Comparison of ENCODE assay signal across 21 cellular contexts in the genomic region with DNA sequence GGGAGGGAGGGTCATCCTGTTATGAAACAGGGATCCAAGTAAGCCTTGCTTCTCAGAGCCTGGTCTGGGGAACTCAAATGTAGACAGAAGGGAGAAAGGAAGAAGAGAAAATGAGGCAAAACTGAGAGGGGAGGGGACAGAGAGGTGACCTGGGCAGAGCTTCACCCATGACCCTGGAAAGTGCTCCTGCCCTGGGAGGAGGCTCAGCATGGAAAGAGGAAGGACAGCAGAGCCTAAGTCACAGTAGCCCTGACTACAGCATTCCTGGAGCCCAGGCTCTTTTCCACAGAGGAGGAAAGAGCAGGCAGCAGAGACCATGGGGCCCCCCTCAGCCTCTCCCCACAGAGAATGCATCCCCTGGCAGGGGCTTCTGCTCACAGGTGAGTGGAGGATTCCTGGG. TPM values are rescaled to one million over a fixed set of nuclear protein-coding genes. Genes with fewer than 3 reads are reported as not detected.
DNase-seq lines count a peak whose midpoint lies in the region; ATAC-seq, FAIRE-seq and TF ChIP-seq lines count a peak whose summit lies in the region.
"Had no signal": no experiment of that assay in that cellular context is flagged by ENCODE, and none has a peak within 500 bp of the region (broad histone marks: within the 10 kb centered on the region; RNA-seq: fewer than 3 reads in every experiment).

A gene (plus strand): TSS at position 226 of the 400 bp plus-strand sequence. CDS start 91 bp downstream, at position 317.

- H3K4me3 ChIP-seq in right lobe of liver (no peak within 1 kb of the TSS), HepG2 (replicated peaks in 1 of 3; ENCODE audit: insufficient read depth in 1 of 3, low read depth in 2 of 3, low read length in 3 of 3) (no peak within 1 kb of the TSS), PC-3 (ENCODE audit: low read length) (no peak within 1 kb of the TSS), mononuclear cell (ENCODE audit: low read length) (peak within 1 kb of the TSS; percentile 33)
- H3K4me3 ChIP-seq: PC-9 had no signal

- CTCF ChIA-PET in HepG2 (lab: Yijun Ruan, JAX; ENCODE audit: low intra/inter-chr PET ratio, low total read pairs), result no interaction called here
- CTCF ChIA-PET in PC-3 (lab: Charles Lee), result no interaction called here
- CTCF ChIA-PET in CD4-positive, alpha-beta T cell (lab: Charles Lee), result no interaction called here

- no peaks in the 10 kb centered on the region for H3K9me2 ChIP-seq in PC-3 (replicated peaks; ENCODE audit: low read length)

- H3K4me3 Mint-ChIP-seq in CD4-positive, alpha-beta T cell, result no peak within 1 kb of the TSS

- no peaks in the 10 kb centered on the region for H3K27me3 ChIP-seq in right lobe of liver
- H3K27me3 ChIP-seq in HepG2 (ENCODE audit: control insufficient read depth in 1 of 2, insufficient read depth in 2 of 2, low read length in 2 of 2), result peaks cover 0 to 12% of the 10 kb centered on the region in 2 experiments; a peak in 2 of 5 replicates
- no peaks in the 10 kb centered on the region for H3K27me3 ChIP-seq in PC-3 (ENCODE audit: low read length)
- no peaks in the 10 kb centered on the region for H3K27me3 ChIP-seq in mononuclear cell (ENCODE audit: insufficient read depth, low read length)
- peaks cover 19% of the 10 kb centered on the region for H3K27me3 ChIP-seq in CD4-positive, alpha-beta T cell (ENCODE audit: control insufficient read depth, insufficient read depth, low read length)

- H3F3A ChIP-seq in PC-3 (ENCODE audit: low read length, unreplicated experiment), result peaks cover 7% of the 10 kb centered on the region

- in situ Hi-C loops in HepG2 (cut with HindIII; ENCODE audit: extremely low pct_ligation_motif_present, low pct_unique_long_range_greater_than_20kb), result no loop called here

- no peak within 1 kb of the TSS for H3K4me2 ChIP-seq in HepG2 (ENCODE audit: low read depth, low read length)
- H3K4me2 ChIP-seq in PC-3 (ENCODE audit: low read length), result peak within 1 kb of the TSS; percentile 10; the same call in 1 of the 2 replicates
- H3K4me2 ChIP-seq: PC-9 had no signal

- H3K4me1 ChIP-seq in right lobe of liver, result no peaks in the 10 kb centered on the region
- H3K4me1 ChIP-seq in HepG2 (ENCODE audit: insufficient read depth, low read length), result peaks cover 10% of the 10 kb centered on the region
- peaks cover 70% of the 10 kb centered on the region for H3K4me1 ChIP-seq in PC-3 (ENCODE audit: insufficient read depth, low read length)
- peaks cover 58% of the 10 kb centered on the region for H3K4me1 ChIP-seq in mononuclear cell (ENCODE audit: insufficient read depth, low read length)

- H3K9ac ChIP-seq in HepG2 (ENCODE audit: insufficient read depth, low read depth, low read length), result no peak within 1 kb of the TSS
- H3K9ac ChIP-seq in PC-3 (ENCODE audit: low read length), result peak within 1 kb of the TSS; percentile 98

- H3K36me3 ChIP-seq in right lobe of liver (no peaks in the 10 kb centered on the region), HepG2 (replicated peaks in 1 of 2; ENCODE audit: control insufficient read depth in 1 of 2, insufficient read depth in 2 of 2, low read length in 2 of 2) (no peaks in the 10 kb centered on the region), PC-3 (ENCODE audit: low read depth, low read length) (no peaks in the 10 kb centered on the region)

- intact Hi-C loops in right lobe of liver (cut with DNase I), result no loop called here
- intact Hi-C loops in HepG2 (cut with micrococcal nuclease; ENCODE audit: unreplicated experiment), result loop anchor here (10.0 kb wide), 1 partner anchor 158 kb away; a partner anchor contains a TSS
- intact Hi-C loops in PC-3 (cut with micrococcal nuclease), result loop anchor here (10.0 kb wide), 1 partner anchor 158 kb away; a partner anchor contains a TSS
- intact Hi-C loops in CD4-positive, alpha-beta T cell (cut with DNase I, micrococcal nuclease), result loop anchor here in 1 of 2 experiments (2.0 kb wide), 1 partner anchor 24 kb away; no protein-coding TSS in a partner anchor

- H3K9me3 ChIP-seq in right lobe of liver (no peaks in the 10 kb centered on the region), HepG2 (ENCODE audit: low read length) (no peaks in the 10 kb centered on the region), PC-3 (ENCODE audit: low read length) (no peaks in the 10 kb centered on the region), mononuclear cell (ENCODE audit: low read depth, low read length) (no peaks in the 10 kb centered on the region)
- no peaks in the 10 kb centered on the region for H3K9me3 ChIP-seq in CD4-positive, alpha-beta T cell (ENCODE audit: control insufficient read depth, low read length)

- H3K4me1 Mint-ChIP-seq in CD4-positive, alpha-beta T cell (ENCODE audit: low read depth), result no peaks in the 10 kb centered on the region

- TF ChIP-seq CTCF in right lobe of liver (IDR thresholded peaks at IDR 0.05) (no peak), HepG2 (CRISPR knock-in tag; IDR thresholded peaks at IDR 0.05) (no peak), PC-3 (conservative IDR thresholded peaks at IDR 0.05; ENCODE audit: low read depth, low read length) (no peak)
- TF ChIP-seq CTCF in CD4-positive, alpha-beta T cell (IDR thresholded peaks at IDR 0.05), result no peak

- ATAC-seq in right lobe of liver (peak; percentile 40 to 63 (median 59)), HepG2 (no peak), PC-3 (no peak)
- ATAC-seq in CD4-positive, alpha-beta T cell (ENCODE audit: poor library complexity), result no peak

- H4K20me1 ChIP-seq in HepG2 (ENCODE audit: insufficient read depth, low read length) (no peaks in the 10 kb centered on the region), PC-3 (ENCODE audit: low read length) (no peaks in the 10 kb centered on the region)

- H3K36me3 Mint-ChIP-seq in CD4-positive, alpha-beta T cell (ENCODE audit: low read depth), result no peaks in the 10 kb centered on the region

- BruUV-seq in HepG2 (replicated peaks; lab: Mats Ljungman, UMichigan) (no TSS peak), PC-3 (replicated peaks; lab: Mats Ljungman, UMichigan) (no TSS peak)

- FAIRE-seq in HepG2 (lab: Jason Lieb, UNC), result no peak
- FAIRE-seq: G401.6 had no signal

- H2AFZ ChIP-seq in HepG2 (ENCODE audit: low read length) (no peak within 1 kb of the TSS), PC-3 (ENCODE audit: low read length) (no peak within 1 kb of the TSS)
- H2AFZ ChIP-seq: PC-9 had no signal

- no peak for DNase-seq in right lobe of liver
- DNase-seq in HepG2 (ENCODE audit: low spot score), result no peak
- DNase-seq in PC-3, result no peak
- DNase-seq in SK-N-DZ (ENCODE audit: low spot score), result no peak
- no peak for DNase-seq in CD4-positive, alpha-beta T cell
- DNase-seq in NCI-H446 treated with DMSO at 0.1 percent for 48 hours (lab: John Stamatoyannopoulos, UW), result no peak
- DNase-seq: C1 segment of cervical spinal cord, COR-L47, DMS 273 treated with DMSO at 0.1 percent for 48 hours, KG1, NCI-H1048, NCI-H1436, NCI-H1930, NCI-H226, NCI-H526, PC-9 had no signal

- TF ChIP-seq EP300 in HepG2 (IDR thresholded peaks at IDR 0.05; ENCODE audit: low read depth in 2 of 2, low read length in 2 of 2) (no peak), HepG2 (CRISPR knock-in tag; IDR thresholded peaks at IDR 0.05; ENCODE audit: borderline replicate concordance) (no peak)

- H3K79me2 ChIP-seq in HepG2 (ENCODE audit: insufficient read depth, low read length), result no peaks in the 10 kb centered on the region
- H3K79me2 ChIP-seq in PC-3 (ENCODE audit: low read length), result no peaks in the 10 kb centered on the region

- no peaks in the 10 kb centered on the region for H3K9me3 Mint-ChIP-seq in CD4-positive, alpha-beta T cell

- TF ChIP-seq POLR2A in right lobe of liver (IDR thresholded peaks at IDR 0.05) (no peak), HepG2 (IDR thresholded peaks at IDR 0.05; ENCODE audit: insufficient read depth in 1 of 2, low read depth in 2 of 2, low read length in 2 of 2) (no peak)

- H3K27ac Mint-ChIP-seq in CD4-positive, alpha-beta T cell, result no peak within 1 kb of the TSS

- H3K27ac ChIP-seq in right lobe of liver (no peak within 1 kb of the TSS), HepG2 (ENCODE audit: extremely low read length, insufficient read depth, low read length) (no peak within 1 kb of the TSS), PC-3 (ENCODE audit: low read length) (peak within 1 kb of the TSS; percentile 100)
- no peak within 1 kb of the TSS for H3K27ac ChIP-seq in CD4-positive, alpha-beta T cell (ENCODE audit: low read depth, low read length)
- H3K27ac ChIP-seq: PC-9 had no signal

- TF ChIP-seq RAD21 in HepG2 (CRISPR knock-in tag; IDR thresholded peaks at IDR 0.05), result no peak

- peaks cover 30% of the 10 kb centered on the region for H3K27me3 Mint-ChIP-seq in CD4-positive, alpha-beta T cell

- POLR2A ChIA-PET in HepG2 (lab: Yijun Ruan, JAX) (no interaction called here), PC-3 (lab: Charles Lee; ENCODE audit: unreplicated experiment) (interaction anchor here (0.6 kb wide), 1 partner anchor 21 kb away, joined by 3 read pairs; no protein-coding TSS in a partner anchor)
- POLR2A ChIA-PET in CD4-positive, alpha-beta T cell (lab: Charles Lee), result no interaction called here

RNA-seq across cellular contexts. Expression of the gene that starts here (rescaled TPM):
- under 1 TPM; 0.42 to 0.73 (median 0.51) TPM for total RNA-seq in right lobe of liver
- not detected in 2 replicates for total RNA-seq in HepG2 (2016; rRNA removed; fragmentation: Illumina TruSeq; extraction: Trizol)
- total RNA-seq in HepG2 (2016; cell fraction: cytosol; rRNA removed; fragmentation: Illumina TruSeq; extraction: Trizol; ENCODE audit: low read depth), result not detected in 2 replicates
- not detected in 2 replicates for total RNA-seq in HepG2 (2016; cell fraction: insoluble cytoplasmic fraction; rRNA removed; fragmentation: Illumina TruSeq; extraction: Trizol)
- total RNA-seq in HepG2 (2016; cell fraction: membrane; rRNA removed; fragmentation: Illumina TruSeq; extraction: Trizol), result not detected in 2 replicates
- not detected in 2 replicates for total RNA-seq in HepG2 (2016; cell fraction: nucleus; rRNA removed; fragmentation: Illumina TruSeq; extraction: Trizol)
- not detected in 2 replicates for polyA plus RNA-seq in HepG2 (2011; rRNA removed)
- polyA plus RNA-seq in HepG2 (2011; cell fraction: cytosol; rRNA removed), result not detected in 2 replicates
- polyA plus RNA-seq in HepG2 (2011; cell fraction: nucleus; rRNA removed), result not detected in 2 replicates
- not detected in 2 replicates for polyA plus RNA-seq in HepG2 (2012)
- polyA plus RNA-seq in HepG2 (2016; cell fraction: cytosol; fragmentation: Illumina TruSeq; extraction: Trizol; ENCODE audit: low read depth), result not detected in 2 replicates
- polyA plus RNA-seq in HepG2 (2016; cell fraction: insoluble cytoplasmic fraction; fragmentation: Illumina TruSeq; extraction: Trizol; ENCODE audit: low read depth), result not detected in 2 replicates
- not detected in 2 replicates for polyA plus RNA-seq in HepG2 (2016; cell fraction: membrane; fragmentation: Illumina TruSeq; extraction: Trizol; ENCODE audit: low read depth)
- not detected in 2 replicates for polyA plus RNA-seq in HepG2 (2016; cell fraction: nucleus; fragmentation: Illumina TruSeq; extraction: Trizol; ENCODE audit: insufficient read depth, low read depth)
- not detected in 2 replicates for polyA minus RNA-seq in HepG2 (2011; rRNA and poly(A)+ RNA removed; ENCODE audit: low replicate concordance)
- polyA minus RNA-seq in HepG2 (2011; cell fraction: cytosol; rRNA and poly(A)+ RNA removed), result not detected in 2 replicates
- not detected in 2 replicates for polyA minus RNA-seq in HepG2 (2011; cell fraction: nucleus; rRNA and poly(A)+ RNA removed)
- not detected in 2 replicates for total RNA-seq in PC-3 (2014; rRNA removed)
- 0.52 TPM for total RNA-seq in mononuclear cell
- polyA plus RNA-seq in SK-N-DZ (2014; cell fraction: cytosol; rRNA removed), result not detected in 2 replicates
- polyA plus RNA-seq in SK-N-DZ (2014; cell fraction: nucleus; rRNA removed), result not detected in 2 replicates
- not detected for total RNA-seq in CD4-positive, alpha-beta T cell
- total RNA-seq: A673, H4, PC-9, SK-MEL-5 had no signal

Comparison
In these comparisons a context has a peak if more than half of its experiments do, and no peak if none do; other contexts are left out.
1. intact Hi-C loops: an anchor here in HepG2 (10.0 kb wide) and PC-3 (10.0 kb wide); none called in right lobe of liver.
2. Peak in ATAC-seq in right lobe of liver; RNA of the gene not detected or under 1 TPM.